8 cellular contexts compared by ENCODE assay signal in the genomic region with DNA sequence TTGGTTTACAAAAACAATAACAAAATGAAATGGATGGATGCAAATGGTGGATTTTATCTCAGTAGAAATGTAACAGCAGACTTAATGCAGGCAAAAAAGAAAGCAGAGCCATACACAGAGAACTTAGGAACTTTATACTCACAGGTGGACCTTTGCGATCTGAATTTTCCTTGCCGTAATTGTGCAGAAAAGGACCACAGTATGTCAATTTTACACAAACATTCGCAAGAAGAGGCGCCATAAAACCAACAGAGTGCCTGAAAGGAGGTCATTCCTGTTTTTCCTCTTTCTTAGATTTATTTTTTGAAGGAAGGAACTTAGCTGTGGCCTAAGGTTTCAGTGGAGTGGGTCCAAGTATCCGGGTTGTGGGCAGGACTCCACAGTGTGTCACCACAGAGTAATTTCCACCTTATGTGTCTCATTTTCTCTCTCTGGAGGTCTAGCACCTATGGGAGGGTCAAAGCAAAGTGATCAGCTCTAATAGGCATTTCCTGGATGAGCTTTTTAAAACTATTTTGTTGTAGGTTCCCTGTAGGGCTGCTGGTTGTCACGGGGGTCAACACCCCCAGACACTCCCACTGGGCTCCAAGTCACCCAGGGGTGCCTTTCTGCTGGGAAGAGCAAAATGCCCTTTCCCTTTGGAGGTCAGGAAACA. TPM values are rescaled to one million over a fixed set of nuclear protein-coding genes. Genes with fewer than 3 reads are reported as not detected.
DNase-seq lines count a peak whose midpoint lies in the region; ATAC-seq, FAIRE-seq and TF ChIP-seq lines count a peak whose summit lies in the region.

No MANE protein-coding gene starts in this region.

- H3K4me3 ChIP-seq in GM12875 (ENCODE audit: low read depth, low read length): peak overlapping the region; percentile 37

- ATAC-seq in HG02981 (IDR thresholded peaks at IDR 0.05; ENCODE audit: unreplicated experiment) (no peak), HG02623 (IDR thresholded peaks at IDR 0.05; ENCODE audit: unreplicated experiment) (no peak)

- H3K27ac ChIP-seq in RWPE1: peak overlapping the region; percentile 79

- H3K4me3 Mint-ChIP-seq in endothelial cell (ENCODE audit: unreplicated experiment) (peak overlapping the region; percentile 11), osteocyte (ENCODE audit: unreplicated experiment) (peak overlapping the region; percentile 72)

- CTCF ChIA-PET in RWPE1 (lab: Yijun Ruan, JAX): no interaction called here

- POLR2A ChIA-PET in RWPE1 (lab: Yijun Ruan, JAX; ENCODE audit: low non-redundant PET): no interaction called here

- H3K27me3 Mint-ChIP-seq in endothelial cell (ENCODE audit: unreplicated experiment) (no peaks in the 10 kb centered on the region), osteocyte (ENCODE audit: unreplicated experiment) (no peaks in the 10 kb centered on the region)

- H3K4me1 Mint-ChIP-seq in endothelial cell (ENCODE audit: unreplicated experiment) (peaks cover 14% of the 10 kb centered on the region), osteocyte (ENCODE audit: unreplicated experiment) (peaks cover 21% of the 10 kb centered on the region)

- no peaks in the 10 kb centered on the region for H3K36me3 Mint-ChIP-seq in endothelial cell (ENCODE audit: low read depth, unreplicated experiment)
- H3K36me3 Mint-ChIP-seq in osteocyte (ENCODE audit: unreplicated experiment): no peaks in the 10 kb centered on the region

- FAIRE-seq in frontal cortex (lab: Jason Lieb, UNC): no peak

- H3K9me3 Mint-ChIP-seq in endothelial cell (ENCODE audit: unreplicated experiment) (no peaks in the 10 kb centered on the region), osteocyte (ENCODE audit: unreplicated experiment) (no peaks in the 10 kb centered on the region)

- DNase-seq in RWPE1 (ENCODE audit: low spot score): no peak
- DNase-seq in endothelial cell (ENCODE audit: low spot score): no peak
- no peak for DNase-seq in osteocyte (ENCODE audit: extremely low spot score, unreplicated experiment)
- DNase-seq in activated CD4-positive, alpha-beta T cell treated with anti-CD3 and anti-CD28 coated beads, Interleukin-2, amount 50 U/mL, for 1 hour: no peak
- DNase-seq in frontal cortex (ENCODE audit: low spot score in 2 of 2): no peak

- H3K27ac Mint-ChIP-seq in endothelial cell (ENCODE audit: unreplicated experiment) (peak overlapping the region; percentile 93), osteocyte (ENCODE audit: unreplicated experiment) (peak overlapping the region; percentile 94)

- TF ChIP-seq CTCF in GM12875 (IDR thresholded peaks at IDR 0.05; ENCODE audit: borderline replicate concordance, insufficient read depth, low read depth, low read length) (no peak), RWPE1 (conservative IDR thresholded peaks at IDR 0.05; ENCODE audit: low read depth) (no peak), endothelial cell (IDR thresholded peaks at IDR 0.05; ENCODE audit: unreplicated experiment) (no peak), osteocyte (IDR thresholded peaks at IDR 0.05) (no peak)

RNA-seq across cellular contexts. Expression of a gene that starts 24.7 kb away (rescaled TPM):
- total RNA-seq in endothelial cell (ENCODE audit: unreplicated experiment): 29.5 TPM
- 22.3 and 23.5 TPM in 2 replicates for total RNA-seq in osteocyte
- total RNA-seq in frontal cortex: 17.9 TPM
